ENCODE assay signal across 14 cellular contexts in genomic region chr12:69664930-69665377, GRCh38. TPM values are rescaled to one million over a fixed set of nuclear protein-coding genes. Genes with fewer than 3 reads are reported as not detected.
DNase-seq lines count a peak whose midpoint lies in the region; TF ChIP-seq lines count a peak whose summit lies in the region.
"Not testable (repeated sequence)": the region's sequence is repeated elsewhere in the genome, so short reads cannot be mapped to it uniquely, and the experiment has no call there.
"Had no signal": no experiment of that assay in that cellular context is flagged by ENCODE, and none has a peak within 500 bp of the region (broad histone marks: within the 10 kb centered on the region; RNA-seq: fewer than 3 reads in every experiment).

No MANE protein-coding gene starts in this region.

- H3K4me3 Mint-ChIP-seq in osteocyte (ENCODE audit: unreplicated experiment), result not testable (repeated sequence)

- not testable (repeated sequence) for H3K9me3 Mint-ChIP-seq in osteocyte (ENCODE audit: unreplicated experiment)

- H3K27me3 Mint-ChIP-seq in osteocyte (ENCODE audit: unreplicated experiment), result not testable (repeated sequence)

- peak; percentile 50 for TF ChIP-seq CTCF in LNCaP clone FGC (IDR thresholded peaks at IDR 0.05; ENCODE audit: control insufficient read depth, extremely low read depth, insufficient read depth)
- TF ChIP-seq CTCF in choroid plexus epithelial cell (conservative IDR thresholded peaks at IDR 0.05; ENCODE audit: low read depth, low read length), result peak; percentile 56
- TF ChIP-seq CTCF in fibroblast of villous mesenchyme (IDR thresholded peaks at IDR 0.05; ENCODE audit: insufficient read depth, low read depth, low read length), result peak; percentile 35
- peak; percentile 34 for TF ChIP-seq CTCF in kidney epithelial cell (IDR thresholded peaks at IDR 0.05; ENCODE audit: insufficient read depth, low read length, poor library complexity, severe bottlenecking)
- peak; percentile 52 for TF ChIP-seq CTCF in osteocyte (IDR thresholded peaks at IDR 0.05)

- not testable (repeated sequence) for H3K27ac Mint-ChIP-seq in osteocyte (ENCODE audit: unreplicated experiment)

- not testable (repeated sequence) for H3K4me1 Mint-ChIP-seq in osteocyte (ENCODE audit: unreplicated experiment)

- not testable (repeated sequence) for H3K4me3 ChIP-seq in LNCaP clone FGC (ENCODE audit: low read depth, low read length); choroid plexus epithelial cell (ENCODE audit: low read depth, low read length); fibroblast of villous mesenchyme (ENCODE audit: low read depth, low read length); kidney epithelial cell (ENCODE audit: low read depth, low read length)

- not testable (repeated sequence) for H3K27me3 ChIP-seq in kidney epithelial cell (ENCODE audit: control insufficient read depth, insufficient read depth, low read length)

- not testable (repeated sequence) for H3K36me3 Mint-ChIP-seq in osteocyte (ENCODE audit: unreplicated experiment)

- DNase-seq in EH (ENCODE audit: low read depth) (peak; percentile 50), LNCaP clone FGC (ENCODE audit: low read depth) (peak; percentile 49), SK-MEL-5 (ENCODE audit: low read depth, low spot score) (peak; percentile 34), choroid plexus epithelial cell (ENCODE audit: low read depth) (peak; percentile 38)
- DNase-seq in fibroblast of villous mesenchyme (ENCODE audit: low read depth); kidney epithelial cell (ENCODE audit: low read depth); osteocyte (ENCODE audit: extremely low spot score, unreplicated experiment): not testable (repeated sequence)

- in situ Hi-C loops in SK-MEL-5 (cut with HindIII; ENCODE audit: low pct_unique_long_range_greater_than_20kb, low sequenced_read_pairs), result not testable (repeated sequence)

- not testable (repeated sequence) for H3K36me3 ChIP-seq in kidney epithelial cell (ENCODE audit: control insufficient read depth, insufficient read depth, low read length)

RNA-seq across cellular contexts. Expression of gene BEST3, which starts 34.1 kb away (rescaled TPM):
- total RNA-seq in SK-MEL-5 (2014; rRNA removed; shearing (Covaris generic)), result not detected in 2 replicates
- polyA plus RNA-seq in SK-MEL-5 (2015; cell fraction: cytosol; rRNA removed), result not detected in 2 replicates
- not detected in 2 replicates for polyA plus RNA-seq in SK-MEL-5 (2015; cell fraction: nucleus; rRNA removed)
- total RNA-seq in fibroblast of villous mesenchyme, result under 0.01 TPM in 1 of 2 replicates, not detected in the other
- total RNA-seq in kidney epithelial cell, result 0.14 and 1.6 TPM in 2 replicates
- total RNA-seq in osteocyte, result 0.11 and 0.55 TPM in 2 replicates
- total RNA-seq: activated B cell treated with CpG ODN at 0.5 μM for 24 hours; activated CD4-positive, alpha-beta memory T cell treated with anti-CD3 and anti-CD28 coated beads for 36 hours; omental fat pad; SJCRH30; transverse colon had no signal

RNA-seq across cellular contexts. Expression of gene LRRC10, which starts 54.2 kb away (rescaled TPM):
- not detected in 2 replicates for total RNA-seq in SK-MEL-5 (2014; rRNA removed; shearing (Covaris generic))
- not detected in 2 replicates for polyA plus RNA-seq in SK-MEL-5 (2015; cell fraction: cytosol; rRNA removed)
- polyA plus RNA-seq in SK-MEL-5 (2015; cell fraction: nucleus; rRNA removed), result not detected in 2 replicates
- not detected in 2 replicates for total RNA-seq in fibroblast of villous mesenchyme
- total RNA-seq in kidney epithelial cell, result not detected in 2 replicates
- total RNA-seq in osteocyte, result not detected in 2 replicates
- total RNA-seq: activated B cell treated with CpG ODN at 0.5 μM for 24 hours; activated CD4-positive, alpha-beta memory T cell treated with anti-CD3 and anti-CD28 coated beads for 36 hours; gastroesophageal sphincter; lower leg skin; omental fat pad; SJCRH30; transverse colon had no signal
